In the genomic region with DNA sequence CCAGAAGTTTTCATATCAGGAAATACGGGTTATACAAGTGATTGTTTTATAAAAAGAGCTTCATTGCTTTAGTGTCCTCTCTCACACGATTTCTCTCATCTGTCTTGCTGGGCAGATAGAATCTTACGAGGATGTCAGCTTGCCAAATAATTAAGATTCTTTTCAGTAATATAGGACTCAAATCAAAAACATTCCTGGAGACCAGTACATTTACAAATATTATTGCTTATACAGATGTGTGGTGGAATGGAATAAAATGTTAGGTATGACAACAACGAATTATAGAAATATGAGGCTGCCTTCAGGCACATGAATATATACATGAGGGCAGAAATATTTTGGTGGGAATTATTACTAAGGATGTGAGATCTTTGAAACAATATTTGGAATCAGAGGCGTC, we compare ENCODE assay signal across 21 cellular contexts.
DNase-seq lines count a peak whose midpoint lies in the region; ATAC-seq and TF ChIP-seq lines count a peak whose summit lies in the region.
"Had no signal": no experiment of that assay in that cellular context is flagged by ENCODE, and none has a peak within 500 bp of the region (broad histone marks: within the 10 kb centered on the region; RNA-seq: fewer than 3 reads in every experiment).

No MANE protein-coding gene starts in this region.

- no peak overlapping the region for H3K4me2 ChIP-seq in IMR-90 (ENCODE audit: low read depth, low read length)
- H3K4me2 ChIP-seq in mammary epithelial cell (ENCODE audit: insufficient read depth, low read depth, low read length), result no peak overlapping the region
- H3K4me2 ChIP-seq: BLaER1 treated with 17β-estradiol and CSF1 and Interleukin-3, amounts not matched to agents 10 nM and 100 nM; GM23338 had no signal

- H3K14ac ChIP-seq in IMR-90 (replicated peaks; ENCODE audit: low read depth, low read length), result no peak overlapping the region

- TF ChIP-seq POLR2A in IMR-90 (IDR thresholded peaks at IDR 0.05; ENCODE audit: low read depth, low read length), result no peak
- no peak for TF ChIP-seq POLR2A in esophagus squamous epithelium (IDR thresholded peaks at IDR 0.05)

- intact Hi-C loops in IMR-90 (cut with micrococcal nuclease) (no loop called here), mammary epithelial cell (cut with micrococcal nuclease) (no loop called here), esophagus squamous epithelium (cut with DNase I) (no loop called here)

- no peaks in the 10 kb centered on the region for H3K79me2 ChIP-seq in mammary epithelial cell (ENCODE audit: insufficient read depth, low read length)

- H3K4me1 ChIP-seq in IMR-90 (ENCODE audit: control insufficient read depth, insufficient read depth, low read length) (no peaks in the 10 kb centered on the region), mammary epithelial cell (ENCODE audit: insufficient read depth, low read length) (no peaks in the 10 kb centered on the region), esophagus squamous epithelium (no peaks in the 10 kb centered on the region)
- H3K4me1 ChIP-seq: BLaER1 treated with 17β-estradiol and CSF1 and Interleukin-3, amounts not matched to agents 10 nM and 100 nM had no signal

- H4K5ac ChIP-seq in IMR-90 (ENCODE audit: low read depth, low read length), result no peak overlapping the region

- H4K91ac ChIP-seq in IMR-90 (ENCODE audit: insufficient read depth, low read depth, low read length), result no peak overlapping the region

- H3K27me3 ChIP-seq in IMR-90 (ENCODE audit: control insufficient read depth, insufficient read depth, low read length), result peaks cover 10% of the 10 kb centered on the region
- H3K27me3 ChIP-seq in H7 (ENCODE audit: control insufficient read depth, insufficient read depth, low read length), result no peaks in the 10 kb centered on the region
- no peaks in the 10 kb centered on the region for H3K27me3 ChIP-seq in mammary epithelial cell (ENCODE audit: insufficient read depth, low read length)
- H3K27me3 ChIP-seq in esophagus squamous epithelium, result no peaks in the 10 kb centered on the region
- H3K27me3 ChIP-seq: BLaER1 treated with 17β-estradiol and CSF1 and Interleukin-3, amounts not matched to agents 10 nM and 100 nM had no signal

- no peak overlapping the region for H2BK20ac ChIP-seq in IMR-90 (ENCODE audit: low read depth, low read length)

- H3K23ac ChIP-seq in IMR-90 (ENCODE audit: low read depth, low read length), result no peak overlapping the region

- ATAC-seq in IMR-90 (ENCODE audit: low read depth) (peak; percentile 48), GM18861 (IDR thresholded peaks at IDR 0.05; ENCODE audit: unreplicated experiment) (no peak)
- ATAC-seq: GM12878, GM23338, HCT116, HepG2 had no signal

- CTCF ChIA-PET in IMR-90 (lab: Yijun Ruan, JAX), result interaction anchor here (0.6 kb wide), 1 partner anchor 57 kb away, joined by 3 read pairs; no protein-coding TSS in a partner anchor
- CTCF ChIA-PET in mammary epithelial cell (lab: Charles Lee; ENCODE audit: low non-redundant PET), result no interaction called here

- dilution Hi-C loops in IMR-90 (cut with HindIII; ENCODE audit: low sequenced_read_pairs, unreplicated experiment), result no loop called here
- dilution Hi-C loops in mammary epithelial cell (cut with HindIII; ENCODE audit: low sequenced_read_pairs), result no loop called here

- no peak overlapping the region for H3K27ac ChIP-seq in IMR-90 (ENCODE audit: insufficient read depth, low read length)
- H3K27ac ChIP-seq in mammary epithelial cell (ENCODE audit: insufficient read depth, low read depth, low read length), result no peak overlapping the region
- no peak overlapping the region for H3K27ac ChIP-seq in esophagus squamous epithelium
- H3K27ac ChIP-seq: BLaER1 treated with 17β-estradiol and CSF1 and Interleukin-3, amounts not matched to agents 10 nM and 100 nM had no signal

- H3K36me3 ChIP-seq in IMR-90 (ENCODE audit: control insufficient read depth, insufficient read depth, low read length), result no peaks in the 10 kb centered on the region
- H3K36me3 ChIP-seq in H7 (replicated peaks; ENCODE audit: control insufficient read depth, insufficient read depth, low read length), result no peaks in the 10 kb centered on the region
- H3K36me3 ChIP-seq in mammary epithelial cell (ENCODE audit: insufficient read depth, low read length), result no peaks in the 10 kb centered on the region
- no peaks in the 10 kb centered on the region for H3K36me3 ChIP-seq in esophagus squamous epithelium
- H3K36me3 ChIP-seq: BLaER1 treated with 17β-estradiol and CSF1 and Interleukin-3, amounts not matched to agents 10 nM and 100 nM had no signal

- no peak overlapping the region for H3K56ac ChIP-seq in IMR-90 (ENCODE audit: extremely low read depth, insufficient read depth, low read length)

- no TSS peak for BruUV-seq in IMR-90 (replicated peaks; lab: Mats Ljungman, UMichigan)
- BruUV-seq in mammary epithelial cell (replicated peaks; lab: Mats Ljungman, UMichigan), result no TSS peak

- no peaks in the 10 kb centered on the region for H3K9me3 ChIP-seq in IMR-90 (ENCODE audit: control insufficient read depth, insufficient read depth, low read length)
- H3K9me3 ChIP-seq in mammary epithelial cell (replicated peaks; ENCODE audit: insufficient read depth, low read length), result no peaks in the 10 kb centered on the region
- H3K9me3 ChIP-seq in esophagus squamous epithelium, result no peaks in the 10 kb centered on the region
- H3K9me3 ChIP-seq: BLaER1 treated with 17β-estradiol and CSF1 and Interleukin-3, amounts not matched to agents 10 nM and 100 nM had no signal

- 100% methylated on average over 1 of the region's 5 CpGs; no CpG with 5 or more reads in 1 of the 2 experiments for WGBS in IMR-90 (ENCODE audit: extremely low coverage in 2 of 2, insufficient read length in 1 of 2), 2 experiments
- 21% methylated on average over 5 of the region's 5 CpGs for WGBS in mammary epithelial cell (ENCODE audit: low coverage, missing lambda C conversion rate)
- 45 to 52% methylated on average over 5 of the region's 5 CpGs for WGBS in esophagus squamous epithelium, 2 donors

- H4K8ac ChIP-seq in IMR-90 (ENCODE audit: low read depth in 2 of 2, low read length in 2 of 2), result no peak overlapping the region

- in situ Hi-C loops in IMR-90 (cut with MboI; ENCODE audit: low sequenced_read_pairs), result no loop called here
- in situ Hi-C loops in mammary epithelial cell (cut with MboI; ENCODE audit: low sequenced_read_pairs in 2 of 2), result no loop called here

- POLR2A ChIA-PET in IMR-90 (lab: Charles Lee; ENCODE audit: unreplicated experiment), result no interaction called here

- no peaks in the 10 kb centered on the region for H3K79me1 ChIP-seq in IMR-90 (ENCODE audit: low read depth in 1 of 2, low read length in 2 of 2)

- no peak overlapping the region for H3K4me3 ChIP-seq in IMR-90 (ENCODE audit: insufficient read depth, low read depth, low read length)
- no peak overlapping the region for H3K4me3 ChIP-seq in H7 (ENCODE audit: insufficient read depth, low read depth, low read length)
- no peak overlapping the region for H3K4me3 ChIP-seq in mammary epithelial cell (replicated peaks in 1 of 3; ENCODE audit: insufficient read depth in 1 of 3, low read depth in 2 of 3, low read length in 3 of 3)
- no peak overlapping the region for H3K4me3 ChIP-seq in esophagus squamous epithelium
- H3K4me3 ChIP-seq: BLaER1 treated with 17β-estradiol and CSF1 and Interleukin-3, amounts not matched to agents 10 nM and 100 nM; GM12878; GM23338 had no signal

- no peak overlapping the region for H3K18ac ChIP-seq in IMR-90 (ENCODE audit: low read depth, low read length)

- H2BK120ac ChIP-seq in IMR-90 (ENCODE audit: low read depth, low read length), result no peak overlapping the region

- peak; percentile 48 for DNase-seq in EH (ENCODE audit: low read depth)
- no peak for DNase-seq in IMR-90
- DNase-seq in fibroblast of peridontal ligament (ENCODE audit: extremely low read depth), result peak; percentile 8
- DNase-seq in H7, result no peak
- no peak for DNase-seq in mammary epithelial cell
- no peak for DNase-seq in esophagus squamous epithelium (lab: John Stamatoyannopoulos, UW)
- DNase-seq: 8988T; CD4-positive, CD25-positive, alpha-beta regulatory T cell; CD8-positive, alpha-beta memory T cell; COR-L47; DMS 273 treated with DMSO at 0.1 percent for 48 hours; DMS53; GF-D8; HFFc6; KG1 had no signal

- H3K9me1 ChIP-seq in IMR-90 (ENCODE audit: insufficient read depth, low read length), result no peaks in the 10 kb centered on the region

- TF ChIP-seq CTCF in IMR-90 (conservative IDR thresholded peaks at IDR 0.05; ENCODE audit: low read depth, low read length) (no peak), mammary epithelial cell (conservative IDR thresholded peaks at IDR 0.05 in 1 of 2, IDR thresholded peaks at IDR 0.05 in 1 of 2; ENCODE audit: extremely low read depth in 1 of 2, insufficient read depth in 1 of 2, low read depth in 1 of 2, low read length in 2 of 2) (no peak), esophagus squamous epithelium (IDR thresholded peaks at IDR 0.05) (no peak)

- H2AFZ ChIP-seq in IMR-90 (replicated peaks; ENCODE audit: low read length, poor library complexity) (no peak overlapping the region), mammary epithelial cell (ENCODE audit: low read depth, low read length) (no peak overlapping the region)
- H2AFZ ChIP-seq: GM23338 had no signal

- no peak overlapping the region for H2BK5ac ChIP-seq in IMR-90 (ENCODE audit: low read depth, low read length, poor library complexity, severe bottlenecking)

- no peak for TF ChIP-seq RAD21 in IMR-90 (IDR thresholded peaks at IDR 0.05; ENCODE audit: low read length)

- H3K4ac ChIP-seq in IMR-90 (ENCODE audit: low read depth, low read length), result no peak overlapping the region

- H3K9ac ChIP-seq in IMR-90 (ENCODE audit: low read depth, low read length) (no peak overlapping the region), mammary epithelial cell (ENCODE audit: insufficient read depth, low read length) (no peak overlapping the region)
- H3K9ac ChIP-seq: BLaER1 treated with 17β-estradiol and CSF1 and Interleukin-3, amounts not matched to agents 10 nM and 100 nM had no signal

- no peak overlapping the region for H2AK5ac ChIP-seq in IMR-90 (ENCODE audit: low read depth, low read length)

- no peaks in the 10 kb centered on the region for H4K20me1 ChIP-seq in IMR-90 (ENCODE audit: insufficient read depth, low read length)
- no peaks in the 10 kb centered on the region for H4K20me1 ChIP-seq in mammary epithelial cell (ENCODE audit: insufficient read depth, low read length)
- H4K20me1 ChIP-seq: BLaER1 treated with 17β-estradiol and CSF1 and Interleukin-3, amounts not matched to agents 10 nM and 100 nM had no signal

- H2AK9ac ChIP-seq in IMR-90 (replicated peaks; ENCODE audit: low read depth, low read length, poor library complexity), result no peak overlapping the region

- no peak overlapping the region for H2BK15ac ChIP-seq in IMR-90 (ENCODE audit: low read depth, low read length)

TF ChIP-seq in IMR-90, 13 proteins besides CTCF, POLR2A, EP300 and RAD21 (continues in another document):
- no peak for TF ChIP-seq MXI1 (IDR thresholded peaks at IDR 0.05; ENCODE audit: borderline replicate concordance, low read depth, low read length)
- TF ChIP-seq MAZ (IDR thresholded peaks at IDR 0.05; ENCODE audit: borderline replicate concordance, low read depth, low read length), result no peak

Comparison
In these comparisons a context has a peak if more than half of its experiments do, and no peak if none do; other contexts are left out.
1. DNase-seq: peak in EH (single experiment) and fibroblast of peridontal ligament (single experiment); none in IMR-90 (single experiment), H7 (single experiment), mammary epithelial cell (single experiment) and esophagus squamous epithelium (single experiment).